ENCODE assay signal across 14 cellular contexts in the genomic region with DNA sequence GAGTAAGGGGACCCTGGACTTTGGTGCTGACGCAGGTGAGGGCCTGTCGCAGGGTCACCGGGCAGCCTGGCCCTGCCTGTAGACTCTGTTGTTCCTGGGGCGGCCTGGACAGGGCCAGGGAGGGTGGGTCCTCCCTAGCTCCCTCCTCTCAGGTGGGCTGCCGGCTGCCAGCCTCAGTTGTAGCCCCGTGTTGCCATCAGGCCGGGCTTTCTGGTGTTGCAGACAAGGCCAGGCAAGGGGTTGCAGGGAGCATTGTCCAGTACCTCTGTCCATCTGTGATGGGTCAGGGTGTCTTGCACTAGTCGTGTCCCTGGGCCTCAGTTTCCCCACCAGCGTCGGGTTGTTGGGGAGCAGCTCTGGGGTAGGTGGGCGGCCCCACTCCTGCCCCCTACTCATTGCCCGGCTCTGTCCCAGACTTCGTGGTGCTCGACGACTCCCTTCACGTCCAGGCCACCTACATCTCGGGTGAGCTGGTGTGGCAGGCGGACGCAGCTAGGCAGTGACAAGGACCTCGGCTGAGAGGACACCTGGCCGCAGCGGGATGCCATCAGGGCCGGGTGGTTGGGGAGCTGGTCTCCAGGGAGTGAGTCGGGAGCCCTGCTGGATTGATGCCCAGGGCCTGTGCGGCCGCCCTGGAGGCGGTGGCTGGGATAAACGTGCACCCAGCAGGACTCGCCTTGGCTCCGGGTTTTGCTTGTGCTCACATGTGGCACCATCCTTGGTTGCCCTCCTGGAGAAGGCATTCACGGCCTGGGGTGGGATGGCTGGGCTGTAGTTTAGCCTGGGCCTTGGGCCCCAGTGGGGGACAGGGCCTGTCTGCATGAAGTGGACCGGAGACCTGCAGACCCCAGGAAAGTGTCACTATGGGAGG. TPM values are rescaled to one million over a fixed set of nuclear protein-coding genes. Genes with fewer than 3 reads are reported as not detected.
DNase-seq lines count a peak whose midpoint lies in the region; ATAC-seq and TF ChIP-seq lines count a peak whose summit lies in the region.
"Had no signal": no experiment of that assay in that cellular context is flagged by ENCODE, and none has a peak within 500 bp of the region (broad histone marks: within the 10 kb centered on the region; RNA-seq: fewer than 3 reads in every experiment).

No MANE protein-coding gene starts in this region.

- no peak for TF ChIP-seq CTCF in natural killer cell (IDR thresholded peaks at IDR 0.05)
- no peak for TF ChIP-seq CTCF in MCF 10A (IDR thresholded peaks at IDR 0.05; ENCODE audit: unreplicated experiment)
- TF ChIP-seq CTCF in PC-9 (conservative IDR thresholded peaks at IDR 0.05) = no peak

- BruUV-seq in MCF 10A (replicated peaks; lab: Mats Ljungman, UMichigan) (no TSS peak), PC-9 (replicated peaks; lab: Mats Ljungman, UMichigan) (no TSS peak)

- H3K27me3 ChIP-seq in H7 (ENCODE audit: control insufficient read depth, insufficient read depth, low read length) = no peaks in the 10 kb centered on the region
- H3K27me3 ChIP-seq in PC-9 (ENCODE audit: insufficient read depth, low read depth) = no peaks in the 10 kb centered on the region
- H3K27me3 ChIP-seq: stomach had no signal

- POLR2A ChIA-PET in MCF 10A (lab: Yijun Ruan, JAX) (interaction anchor here (0.7 kb wide), 1 partner anchor 62 kb away, joined by 3 read pairs; no protein-coding TSS in a partner anchor), PC-9 (lab: Charles Lee; ENCODE audit: unreplicated experiment) (no interaction called here)

- peaks cover 10% of the 10 kb centered on the region; the same call in 1 of the 2 replicates for H3K4me1 ChIP-seq in PC-9 (replicated peaks; ENCODE audit: insufficient read depth)

- H3K9me2 ChIP-seq in PC-9 (ENCODE audit: insufficient read depth) = no peaks in the 10 kb centered on the region

- H3K9me3 Mint-ChIP-seq in natural killer cell (no peaks in the 10 kb centered on the region), MCF 10A (ENCODE audit: unreplicated experiment) (no peaks in the 10 kb centered on the region)
- H3K9me3 Mint-ChIP-seq: activated naive CD4-positive, alpha-beta T cell treated with anti-CD3 and anti-CD28 coated beads for 36 hours had no signal

- H3K4me1 Mint-ChIP-seq in natural killer cell = peaks cover 18 to 26% of the 10 kb centered on the region in 2 donors
- H3K4me1 Mint-ChIP-seq in MCF 10A (ENCODE audit: insufficient read depth, unreplicated experiment) = peaks cover 23% of the 10 kb centered on the region

- H3K36me3 ChIP-seq in H7 (replicated peaks; ENCODE audit: control insufficient read depth, insufficient read depth, low read length) (peaks cover 6% of the 10 kb centered on the region), PC-9 (ENCODE audit: low read depth) (no peaks in the 10 kb centered on the region)

- CTCF ChIA-PET in MCF 10A (lab: Yijun Ruan, JAX) = no interaction called here
- CTCF ChIA-PET in PC-9 (lab: Charles Lee) = interaction anchor here (0.6 kb wide), 1 partner anchor 1090 kb away, joined by 12 read pairs; no protein-coding TSS in a partner anchor

- H3F3A ChIP-seq in PC-9 (ENCODE audit: insufficient read depth, low read depth) = peaks cover 13% of the 10 kb centered on the region; the same call in 1 of the 2 replicates

- intact Hi-C loops in natural killer cell (cut with micrococcal nuclease) = no loop called here
- intact Hi-C loops in MCF 10A (cut with micrococcal nuclease) = no loop called here
- intact Hi-C loops in PC-9 (cut with micrococcal nuclease; ENCODE audit: unreplicated experiment) = no loop called here

- H3K4me3 ChIP-seq in H7 (ENCODE audit: insufficient read depth, low read depth, low read length) (no peak overlapping the region), PC-9 (no peak overlapping the region)
- H3K4me3 ChIP-seq: stomach had no signal

- peak; percentile 50 for DNase-seq in AG08396 (ENCODE audit: low spot score)
- DNase-seq in H7 = peak; percentile 80
- peak; percentile 10 for DNase-seq in dedifferentiated amniotic fluid mesenchymal stem cell (ENCODE audit: extremely low spot score)
- DNase-seq in natural killer cell = peak; percentile 19
- no peak for DNase-seq in MCF 10A (ENCODE audit: unreplicated experiment)
- no peak for DNase-seq in NCI-H1436 (lab: John Stamatoyannopoulos, UW)
- no peak for DNase-seq in PC-9
- DNase-seq: activated naive CD4-positive, alpha-beta T cell treated with anti-CD3 and anti-CD28 coated beads for 36 hours; caudate nucleus; CD8-positive, alpha-beta memory T cell; mesenchymal stem cell; stomach had no signal

- H3K27ac Mint-ChIP-seq in natural killer cell = peak overlapping the region in 1 of 2 donors; percentile 100
- H3K27ac Mint-ChIP-seq in MCF 10A (ENCODE audit: low read depth, unreplicated experiment) = no peak overlapping the region
- H3K27ac Mint-ChIP-seq: activated naive CD4-positive, alpha-beta T cell treated with anti-CD3 and anti-CD28 coated beads for 36 hours had no signal

- H4K20me1 ChIP-seq in PC-9 (ENCODE audit: insufficient read depth) = no peaks in the 10 kb centered on the region

- no peaks in the 10 kb centered on the region for H3K9me3 ChIP-seq in PC-9 (ENCODE audit: insufficient read depth, low read depth)
- H3K9me3 ChIP-seq: stomach had no signal

- ATAC-seq in natural killer cell = no peak
- no peak for ATAC-seq in GM19463 (IDR thresholded peaks at IDR 0.05; ENCODE audit: unreplicated experiment)

- H3K27me3 Mint-ChIP-seq in natural killer cell (ENCODE audit: low read depth in 2 of 2) = no peaks in the 10 kb centered on the region
- H3K27me3 Mint-ChIP-seq in MCF 10A (ENCODE audit: insufficient read depth, unreplicated experiment) = no peaks in the 10 kb centered on the region

- H3K4me3 Mint-ChIP-seq in natural killer cell (no peak overlapping the region), MCF 10A (ENCODE audit: unreplicated experiment) (no peak overlapping the region)
- H3K4me3 Mint-ChIP-seq: activated naive CD4-positive, alpha-beta T cell treated with anti-CD3 and anti-CD28 coated beads for 36 hours had no signal

- no peak overlapping the region for H3K27ac ChIP-seq in PC-9

- H3K79me2 ChIP-seq in PC-9 (ENCODE audit: low read depth) = no peaks in the 10 kb centered on the region

- H2AFZ ChIP-seq in PC-9 = no peak overlapping the region

- no peak overlapping the region for H3K4me2 ChIP-seq in PC-9

- H3K36me3 Mint-ChIP-seq in natural killer cell = no peaks in the 10 kb centered on the region
- H3K36me3 Mint-ChIP-seq in MCF 10A (ENCODE audit: insufficient read depth, unreplicated experiment) = peaks cover 28% of the 10 kb centered on the region

RNA-seq across cellular contexts. Expression of a gene that starts 1.9 kb away (rescaled TPM):
- not detected in 2 replicates for total RNA-seq in H7 (2014; rRNA removed; shearing (Covaris generic))
- under 1 TPM; 0.28 to 0.56 (median 0.45) TPM for total RNA-seq in natural killer cell
- not detected in 2 replicates for total RNA-seq in MCF 10A (2022)
- 0.43 and 0.94 TPM in 2 replicates for total RNA-seq in PC-9 (2021)
- total RNA-seq: epithelial cell of proximal tubule had no signal

RNA-seq across cellular contexts. Expression of a gene that starts 8.5 kb away (rescaled TPM):
- 11.4 and 21.7 TPM in 2 replicates for total RNA-seq in H7 (2014; rRNA removed; shearing (Covaris generic))
- 10 to 100 TPM; 63.1 to 80.7 (median 73.5) TPM for total RNA-seq in natural killer cell
- total RNA-seq in MCF 10A (2022) = 32.3 and 38.0 TPM in 2 replicates
- total RNA-seq in PC-9 (2021) = 43.2 and 46.8 TPM in 2 replicates

RNA-seq across cellular contexts. Expression of a gene that starts 9.1 kb away (rescaled TPM):
- 50.5 and 62.3 TPM in 2 replicates for total RNA-seq in H7 (2014; rRNA removed; shearing (Covaris generic))
- 100 to 1,000 TPM; 129 to 162 (median 144) TPM for total RNA-seq in natural killer cell
- 15.8 and 26.5 TPM in 2 replicates for total RNA-seq in MCF 10A (2022)
- 47.9 and 61.5 TPM in 2 replicates for total RNA-seq in PC-9 (2021)

RNA-seq across cellular contexts. Expression of a gene that starts 15.5 kb away (rescaled TPM):
- 40.5 and 56.4 TPM in 2 replicates for total RNA-seq in H7 (2014; rRNA removed; shearing (Covaris generic))
- total RNA-seq in natural killer cell (100 to 1,000 TPM; 183 to 242 (median 217) TPM), MCF 10A (2022) (173 and 198 TPM in 2 replicates), PC-9 (2021) (205 and 249 TPM in 2 replicates)

RNA-seq across cellular contexts. Expression of a gene that starts 54.4 kb away (rescaled TPM):
- total RNA-seq in H7 (2014; rRNA removed; shearing (Covaris generic)) = 12.3 and 13.5 TPM in 2 replicates
- total RNA-seq in natural killer cell (10 to 100 TPM in 2 of 3 donors, 1 to 10 TPM in 1; 7.2 to 13.0 (median 10.9) TPM), MCF 10A (2022) (7.6 and 8.1 TPM in 2 replicates), PC-9 (2021) (30.0 and 34.2 TPM in 2 replicates)

Comparison
In these comparisons a context has a peak if more than half of its experiments do, and no peak if none do; other contexts are left out.
1. DNase-seq: peak in AG08396 (single experiment), H7 (single experiment), dedifferentiated amniotic fluid mesenchymal stem cell (single experiment) and natural killer cell (single experiment); none in MCF 10A (single experiment), NCI-H1436 (single experiment) and PC-9 (0 of 2).